Comparison of ENCODE assay signal across 8 cellular contexts in genomic region chr20:22684072-22684762, GRCh38.
A peak's percentile ranks its signal among the peaks of the same experiment; 100 is the strongest.
DNase-seq lines count a peak whose midpoint lies in the region; ATAC-seq, FAIRE-seq and TF ChIP-seq lines count a peak whose summit lies in the region.

No MANE protein-coding gene starts in this region.

- ATAC-seq in GM19452 (IDR thresholded peaks at IDR 0.05; ENCODE audit: unreplicated experiment): peak; percentile 79
- no peak for ATAC-seq in GM21619 (IDR thresholded peaks at IDR 0.05; ENCODE audit: unreplicated experiment)

- in situ Hi-C loops in mammary epithelial cell (cut with MboI; ENCODE audit: low sequenced_read_pairs in 2 of 2): no loop called here

- FAIRE-seq in HTR-8/SVneo (lab: Jason Lieb, UNC): no peak

- H3K9me3 ChIP-seq in OCI-LY3 (ENCODE audit: insufficient read depth, low read length) (no peaks in the 10 kb centered on the region), mammary epithelial cell (replicated peaks; ENCODE audit: insufficient read depth, low read length) (no peaks in the 10 kb centered on the region)

- dilution Hi-C loops in mammary epithelial cell (cut with HindIII; ENCODE audit: low sequenced_read_pairs): loop anchor here (5.0 kb wide), 1 partner anchor 342 kb away; no protein-coding TSS in a partner anchor

- no peak overlapping the region; the same call in 1 of the 2 replicates for H3K4me2 ChIP-seq in OCI-LY3 (ENCODE audit: low read length)
- H3K4me2 ChIP-seq in mammary epithelial cell (ENCODE audit: insufficient read depth, low read depth, low read length): no peak overlapping the region

- TF ChIP-seq CTCF in OCI-LY3 (IDR thresholded peaks at IDR 0.05; ENCODE audit: low read depth, low read length) (peak; percentile 89), mammary epithelial cell (conservative IDR thresholded peaks at IDR 0.05 in 1 of 2, IDR thresholded peaks at IDR 0.05 in 1 of 2; ENCODE audit: extremely low read depth in 1 of 2, insufficient read depth in 1 of 2, low read depth in 1 of 2, low read length in 2 of 2) (peak; percentile 79 to 91)

- BruUV-seq in mammary epithelial cell (replicated peaks; lab: Mats Ljungman, UMichigan): no TSS peak

- H3K27ac ChIP-seq in OCI-LY3 (ENCODE audit: low read length) (no peak overlapping the region), mammary epithelial cell (ENCODE audit: insufficient read depth, low read depth, low read length) (no peak overlapping the region)

- WGBS in mammary epithelial cell (ENCODE audit: low coverage, missing lambda C conversion rate): 32% methylated on average over 12 of the region's 12 CpGs

- DNase-seq in EL (peak; percentile 57), HTR-8/SVneo (ENCODE audit: insufficient read length, low spot score) (peak; percentile 66), mammary epithelial cell (peak; percentile 54), islet precursor cell (peak; percentile 90)
- peak; percentile 8 for DNase-seq in stimulated activated CD4-positive, alpha-beta T cell treated with anti-CD3 and anti-CD28 coated beads, Interleukin-4, amount 100 ng/mL, for 24 hours

- H2AFZ ChIP-seq in OCI-LY3 (ENCODE audit: low read depth, low read length) (peak overlapping the region; percentile 60; the same call in 1 of the 2 replicates), mammary epithelial cell (ENCODE audit: low read depth, low read length) (no peak overlapping the region)

- H3K4me3 ChIP-seq in OCI-LY3 (ENCODE audit: low read length): no peak overlapping the region
- H3K4me3 ChIP-seq in mammary epithelial cell (replicated peaks in 1 of 3; ENCODE audit: insufficient read depth in 1 of 3, low read depth in 2 of 3, low read length in 3 of 3): no peak overlapping the region

- no peaks in the 10 kb centered on the region for H3K79me2 ChIP-seq in OCI-LY3 (ENCODE audit: low read length)
- no peaks in the 10 kb centered on the region for H3K79me2 ChIP-seq in mammary epithelial cell (ENCODE audit: insufficient read depth, low read length)

- H3K4me1 ChIP-seq in OCI-LY3 (ENCODE audit: low read length) (no peaks in the 10 kb centered on the region), mammary epithelial cell (ENCODE audit: insufficient read depth, low read length) (no peaks in the 10 kb centered on the region)

- CTCF ChIA-PET in mammary epithelial cell (lab: Charles Lee; ENCODE audit: low non-redundant PET): interaction anchor here (0.5 to 0.9 kb wide), 6 partner anchors 12 to 574 kb away, joined by 3 to 12 read pairs (median 5); no protein-coding TSS in a partner anchor

- H4K20me1 ChIP-seq in OCI-LY3 (ENCODE audit: insufficient read depth, low read length) (no peaks in the 10 kb centered on the region), mammary epithelial cell (ENCODE audit: insufficient read depth, low read length) (no peaks in the 10 kb centered on the region)

- intact Hi-C loops in mammary epithelial cell (cut with micrococcal nuclease): loop anchor here (1.0 to 2.0 kb wide), 6 partner anchors 97 to 965 kb away; no protein-coding TSS in a partner anchor

- H3K27me3 ChIP-seq in OCI-LY3 (ENCODE audit: low read depth, low read length) (peaks cover 30% of the 10 kb centered on the region), mammary epithelial cell (ENCODE audit: insufficient read depth, low read length) (no peaks in the 10 kb centered on the region)

- no peak overlapping the region for H3K9ac ChIP-seq in OCI-LY3 (ENCODE audit: low read length)
- no peak overlapping the region for H3K9ac ChIP-seq in mammary epithelial cell (ENCODE audit: insufficient read depth, low read length)

- H3K36me3 ChIP-seq in OCI-LY3 (replicated peaks; ENCODE audit: low read depth, low read length) (no peaks in the 10 kb centered on the region), mammary epithelial cell (ENCODE audit: insufficient read depth, low read length) (no peaks in the 10 kb centered on the region)

Comparison
In these comparisons a context has a peak if more than half of its experiments do, and no peak if none do; other contexts are left out.
1. DNase-seq: peak in every context shown above with its lines; median percentile 90 in islet precursor cell; 66 in HTR-8/SVneo; 57 in EL; 54 in mammary epithelial cell; 8 in stimulated activated CD4-positive, alpha-beta T cell treated with anti-CD3 and anti-CD28 coated beads, Interleukin-4, amount 100 ng/mL, for 24 hours.